Comparison of ENCODE assay signal across 1 cellular context in the genomic region with DNA sequence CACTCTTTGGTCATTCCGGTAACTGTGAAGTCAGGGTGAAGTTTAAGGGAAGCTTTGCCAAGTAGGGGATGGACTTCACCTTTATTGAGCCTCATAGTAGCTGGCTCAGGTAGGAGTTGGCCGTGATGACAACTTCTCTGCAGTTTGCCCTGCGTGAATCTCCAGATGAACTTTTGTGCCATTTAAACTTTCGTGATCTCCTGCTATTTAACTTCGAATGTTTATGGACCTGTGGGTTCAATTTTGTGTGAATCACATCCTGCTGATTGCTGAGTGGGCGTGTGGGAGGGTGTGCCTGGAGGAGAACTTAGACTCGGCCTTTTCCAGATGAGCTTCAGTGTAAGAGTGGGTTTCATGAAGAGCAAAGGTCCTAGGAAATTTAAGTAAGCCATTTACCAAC.
TF ChIP-seq lines count a peak whose summit lies in the region.

No MANE protein-coding gene starts in this region.

TF ChIP-seq in A549, 52 proteins besides CTCF, POLR2A, EP300 and RAD21 (continued from another document):
- 0 out of 5 replicates have a peak, but pooled peaks of 1 of the 2 experiments have one; percentile 31 for TF ChIP-seq JUN (IDR thresholded peaks at IDR 0.05)
- TF ChIP-seq, protein P1, sequence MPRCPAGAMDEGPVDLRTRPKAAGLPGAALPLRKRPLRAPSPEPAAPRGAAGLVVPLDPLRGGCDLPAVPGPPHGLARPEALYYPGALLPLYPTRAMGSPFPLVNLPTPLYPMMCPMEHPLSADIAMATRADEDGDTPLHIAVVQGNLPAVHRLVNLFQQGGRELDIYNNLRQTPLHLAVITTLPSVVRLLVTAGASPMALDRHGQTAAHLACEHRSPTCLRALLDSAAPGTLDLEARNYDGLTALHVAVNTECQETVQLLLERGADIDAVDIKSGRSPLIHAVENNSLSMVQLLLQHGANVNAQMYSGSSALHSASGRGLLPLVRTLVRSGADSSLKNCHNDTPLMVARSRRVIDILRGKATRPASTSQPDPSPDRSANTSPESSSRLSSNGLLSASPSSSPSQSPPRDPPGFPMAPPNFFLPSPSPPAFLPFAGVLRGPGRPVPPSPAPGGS (IDR thresholded peaks at IDR 0.05): no peak
- peak; percentile 48 for TF ChIP-seq JUNB (IDR thresholded peaks at IDR 0.05)
- TF ChIP-seq, protein P2, sequence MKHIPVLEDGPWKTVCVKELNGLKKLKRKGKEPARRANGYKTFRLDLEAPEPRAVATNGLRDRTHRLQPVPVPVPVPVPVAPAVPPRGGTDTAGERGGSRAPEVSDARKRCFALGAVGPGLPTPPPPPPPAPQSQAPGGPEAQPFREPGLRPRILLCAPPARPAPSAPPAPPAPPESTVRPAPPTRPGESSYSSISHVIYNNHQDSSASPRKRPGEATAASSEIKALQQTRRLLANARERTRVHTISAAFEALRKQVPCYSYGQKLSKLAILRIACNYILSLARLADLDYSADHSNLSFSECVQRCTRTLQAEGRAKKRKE (CRISPR knock-in tag; IDR thresholded peaks at IDR 0.05; ENCODE audit: low read depth): no peak
TF ChIP-seq in A549: peak in this region for 5.
